In genomic region chr22:23197836-23198235, GRCh38 we compare ENCODE assay signal across 20 cellular contexts. TPM values are rescaled to one million over a fixed set of nuclear protein-coding genes. Genes with fewer than 3 reads are reported as not detected.
A peak's percentile ranks its signal among the peaks of the same experiment; 100 is the strongest.
DNase-seq lines count a peak whose midpoint lies in the region; ATAC-seq, FAIRE-seq and TF ChIP-seq lines count a peak whose summit lies in the region.
"Had no signal": no experiment of that assay in that cellular context is flagged by ENCODE, and none has a peak within 500 bp of the region (broad histone marks: within the 10 kb centered on the region; RNA-seq: fewer than 3 reads in every experiment).

No MANE protein-coding gene starts in this region.

- H3K4me3 Mint-ChIP-seq in CD14-positive monocyte (peak overlapping the region in 1 of 2 donors; percentile 18), astrocyte (ENCODE audit: unreplicated experiment) (no peak overlapping the region), T-cell (no peak overlapping the region)
- no peak overlapping the region for H3K4me3 Mint-ChIP-seq in CD8-positive, alpha-beta T cell
- H3K4me3 Mint-ChIP-seq in naive thymus-derived CD4-positive, alpha-beta T cell, result peak overlapping the region in 1 of 10 donors; percentile 67
- H3K4me3 Mint-ChIP-seq: effector memory CD8-positive, alpha-beta T cell had no signal

- TF ChIP-seq CTCF in CD14-positive monocyte (IDR thresholded peaks at IDR 0.05) (no peak), astrocyte (IDR thresholded peaks at IDR 0.05; ENCODE audit: insufficient read depth, low read depth, low read length) (no peak)
- no peak for TF ChIP-seq CTCF in CD8-positive, alpha-beta T cell (IDR thresholded peaks at IDR 0.05)

- no peak overlapping the region for H3K27ac ChIP-seq in CD8-positive, alpha-beta T cell (ENCODE audit: low read depth, low read length)
- H3K27ac ChIP-seq in astrocyte (ENCODE audit: low read depth, low read length), result no peak overlapping the region
- no peak overlapping the region for H3K27ac ChIP-seq in naive thymus-derived CD4-positive, alpha-beta T cell (ENCODE audit: low read depth, low read length)
- H3K27ac ChIP-seq: left lung had no signal

- H3K9me3 ChIP-seq in CD8-positive, alpha-beta T cell (ENCODE audit: low read length), result no peaks in the 10 kb centered on the region
- H3K9me3 ChIP-seq in astrocyte (ENCODE audit: insufficient read depth, low read depth, low read length), result no peaks in the 10 kb centered on the region
- H3K9me3 ChIP-seq in naive thymus-derived CD4-positive, alpha-beta T cell (ENCODE audit: control insufficient read depth in 2 of 3, low read length in 3 of 3), result no peaks in the 10 kb centered on the region
- H3K9me3 ChIP-seq: left lung had no signal

- peak overlapping the region in 4 of 7 donors; percentile 4 to 72 (median 57) for H3K27ac Mint-ChIP-seq in CD14-positive monocyte
- peak overlapping the region; percentile 52 for H3K27ac Mint-ChIP-seq in CD8-positive, alpha-beta T cell
- peak overlapping the region; percentile 2 for H3K27ac Mint-ChIP-seq in astrocyte (ENCODE audit: unreplicated experiment)
- H3K27ac Mint-ChIP-seq in naive thymus-derived CD4-positive, alpha-beta T cell, result peak overlapping the region in 7 of 9 donors; percentile 10 to 92 (median 75)
- H3K27ac Mint-ChIP-seq in T-cell, result no peak overlapping the region

- DNase-seq in CD14-positive monocyte (ENCODE audit: low spot score) (no peak), astrocyte (ENCODE audit: low read depth) (no peak), HT-29 (ENCODE audit: low spot score) (no peak), T-cell (no peak), NCI-H446 (lab: John Stamatoyannopoulos, UW) (no peak)
- no peak for DNase-seq in CD8-positive, alpha-beta T cell
- no peak for DNase-seq in naive thymus-derived CD4-positive, alpha-beta T cell
- DNase-seq: activated CD4-positive, alpha-beta T cell treated with anti-CD3 and anti-CD28 coated beads for 48 hours; activated effector memory CD4-positive, alpha-beta T cell treated with Interleukin-2 at 50 U/mL for 16 hours; effector memory CD8-positive, alpha-beta T cell; left lung; NCI-H1436 treated with DMSO at 0.1 percent for 48 hours; nucleus accumbens; stimulated activated CD4-positive, alpha-beta T cell treated with anti-CD3 and anti-CD28 coated beads, Interleukin-12 subunit alpha, Interleukin-12 subunit beta, amount 100 ng/mL, for 4 hours had no signal

- FAIRE-seq in astrocyte (lab: Jason Lieb, UNC), result no peak
- FAIRE-seq: D721Med, GM18507 had no signal

- CTCF ChIA-PET in CD8-positive, alpha-beta T cell (lab: Charles Lee), result interaction anchor here (0.7 kb wide), 1 partner anchor 241 kb away, joined by 3 read pairs; no protein-coding TSS in a partner anchor
- CTCF ChIA-PET in naive thymus-derived CD4-positive, alpha-beta T cell (lab: Charles Lee), result no interaction called here
- CTCF ChIA-PET in T-cell (lab: Charles Lee), result no interaction called here

- no peaks in the 10 kb centered on the region for H3K36me3 ChIP-seq in CD8-positive, alpha-beta T cell (ENCODE audit: insufficient read depth, low read length)
- H3K36me3 ChIP-seq in astrocyte (ENCODE audit: insufficient read depth, low read length), result no peaks in the 10 kb centered on the region
- peaks cover 0 to 21% (median 0%) of the 10 kb centered on the region in 3 experiments for H3K36me3 ChIP-seq in naive thymus-derived CD4-positive, alpha-beta T cell (ENCODE audit: control insufficient read depth in 2 of 3, insufficient read depth in 3 of 3, low read length in 3 of 3)

- no peak overlapping the region for H3K9ac ChIP-seq in astrocyte (ENCODE audit: low read length)

- no peak overlapping the region for H3K4me3 ChIP-seq in CD8-positive, alpha-beta T cell (ENCODE audit: low read depth, low read length)
- H3K4me3 ChIP-seq in astrocyte (ENCODE audit: insufficient read depth, low read depth, low read length), result no peak overlapping the region
- H3K4me3 ChIP-seq in naive thymus-derived CD4-positive, alpha-beta T cell (ENCODE audit: low read length), result no peak overlapping the region
- H3K4me3 ChIP-seq: left lung had no signal

- H3K9me3 Mint-ChIP-seq in CD14-positive monocyte (no peaks in the 10 kb centered on the region), astrocyte (ENCODE audit: unreplicated experiment) (no peaks in the 10 kb centered on the region), T-cell (no peaks in the 10 kb centered on the region)
- H3K9me3 Mint-ChIP-seq in CD8-positive, alpha-beta T cell, result no peaks in the 10 kb centered on the region
- H3K9me3 Mint-ChIP-seq in naive thymus-derived CD4-positive, alpha-beta T cell, result peaks cover 0 to 1% (median 0%) of the 10 kb centered on the region in 11 donors
- H3K9me3 Mint-ChIP-seq: effector memory CD8-positive, alpha-beta T cell had no signal

- no peak overlapping the region for H2AFZ ChIP-seq in astrocyte (ENCODE audit: low read depth, low read length)

- POLR2A ChIA-PET in CD8-positive, alpha-beta T cell (lab: Charles Lee), result no interaction called here
- POLR2A ChIA-PET in naive thymus-derived CD4-positive, alpha-beta T cell (lab: Charles Lee), result no interaction called here
- POLR2A ChIA-PET in T-cell (lab: Charles Lee), result no interaction called here

- H3K27me3 Mint-ChIP-seq in CD14-positive monocyte (ENCODE audit: low read depth in 3 of 3), result peaks cover 0 to 2% (median 0%) of the 10 kb centered on the region in 3 donors
- H3K27me3 Mint-ChIP-seq in CD8-positive, alpha-beta T cell (ENCODE audit: low read depth), result no peaks in the 10 kb centered on the region
- H3K27me3 Mint-ChIP-seq in astrocyte (ENCODE audit: low read depth, unreplicated experiment), result no peaks in the 10 kb centered on the region
- no peaks in the 10 kb centered on the region for H3K27me3 Mint-ChIP-seq in naive thymus-derived CD4-positive, alpha-beta T cell
- H3K27me3 Mint-ChIP-seq in T-cell, result no peaks in the 10 kb centered on the region
- H3K27me3 Mint-ChIP-seq: effector memory CD8-positive, alpha-beta T cell had no signal

- H3K4me1 ChIP-seq in CD8-positive, alpha-beta T cell (ENCODE audit: insufficient read depth, low read length), result no peaks in the 10 kb centered on the region
- peaks cover 8% of the 10 kb centered on the region for H3K4me1 ChIP-seq in astrocyte (ENCODE audit: insufficient read depth, low read length)
- peaks cover 0 to 7% of the 10 kb centered on the region in 2 donors for H3K4me1 ChIP-seq in naive thymus-derived CD4-positive, alpha-beta T cell (ENCODE audit: control insufficient read depth in 2 of 2, insufficient read depth in 2 of 2, low read length in 2 of 2)

- H3K4me1 Mint-ChIP-seq in CD14-positive monocyte (peaks cover 30% of the 10 kb centered on the region), astrocyte (ENCODE audit: low read depth, unreplicated experiment) (peaks cover 10% of the 10 kb centered on the region), T-cell (peaks cover 57 to 68% (median 64%) of the 10 kb centered on the region in 3 donors)
- H3K4me1 Mint-ChIP-seq in CD8-positive, alpha-beta T cell (ENCODE audit: low read depth), result peaks cover 56% of the 10 kb centered on the region
- H3K4me1 Mint-ChIP-seq in naive thymus-derived CD4-positive, alpha-beta T cell, result peaks cover 6 to 79% (median 62%) of the 10 kb centered on the region in 7 donors

- peaks cover 79% of the 10 kb centered on the region for H4K20me1 ChIP-seq in astrocyte (ENCODE audit: insufficient read depth, low read length)

- no peak for ATAC-seq in CD8-positive, alpha-beta T cell
- ATAC-seq in naive thymus-derived CD4-positive, alpha-beta T cell, result no peak
- ATAC-seq in HG03354 (IDR thresholded peaks at IDR 0.05; ENCODE audit: poor library complexity, severe bottlenecking, unreplicated experiment) (no peak), T-cell (replicated peaks in 1 of 4) (no peak)
- ATAC-seq: effector memory CD8-positive, alpha-beta T cell; HCT116; left lung; Right ventricle myocardium inferior had no signal

- no peak overlapping the region for H3K4me2 ChIP-seq in astrocyte (ENCODE audit: low read length)

- peaks cover 74% of the 10 kb centered on the region for H3K79me2 ChIP-seq in astrocyte (ENCODE audit: insufficient read depth, low read length)

- intact Hi-C loops in CD14-positive monocyte (cut with micrococcal nuclease), result no loop called here
- intact Hi-C loops in CD8-positive, alpha-beta T cell (cut with DNase I, micrococcal nuclease), result no loop called here
- intact Hi-C loops in naive thymus-derived CD4-positive, alpha-beta T cell (cut with micrococcal nuclease), result no loop called here

- H3K36me3 Mint-ChIP-seq in CD14-positive monocyte (peaks cover 18 to 54% of the 10 kb centered on the region in 2 donors), astrocyte (ENCODE audit: low read depth, unreplicated experiment) (peaks cover 5% of the 10 kb centered on the region), T-cell (peaks cover 6% of the 10 kb centered on the region)
- H3K36me3 Mint-ChIP-seq in CD8-positive, alpha-beta T cell, result peaks cover 38% of the 10 kb centered on the region
- H3K36me3 Mint-ChIP-seq in naive thymus-derived CD4-positive, alpha-beta T cell, result peaks cover 0 to 27% (median 0%) of the 10 kb centered on the region in 5 donors

- H3K27me3 ChIP-seq in CD8-positive, alpha-beta T cell (ENCODE audit: insufficient read depth, low read length), result no peaks in the 10 kb centered on the region
- no peaks in the 10 kb centered on the region for H3K27me3 ChIP-seq in astrocyte (ENCODE audit: insufficient read depth, low read length)
- H3K27me3 ChIP-seq in naive thymus-derived CD4-positive, alpha-beta T cell (ENCODE audit: control insufficient read depth in 2 of 2, insufficient read depth in 2 of 2, low read length in 2 of 2), result no peaks in the 10 kb centered on the region
- H3K27me3 ChIP-seq: left lung had no signal

RNA-seq across cellular contexts. Expression of gene BCR, which starts 17.5 kb away (rescaled TPM):
- under 1 TPM; 0.97 TPM for polyA plus RNA-seq in CD14-positive monocyte
- 10 to 100 TPM; 72.1 to 78.5 TPM for total RNA-seq in CD8-positive, alpha-beta T cell
- total RNA-seq in astrocyte, result 41.2 and 48.9 TPM in 2 replicates
- 100 to 1,000 TPM in 1 of 5 experiments, 10 to 100 TPM in 4; 56.2 to 103 (median 94.3) TPM for total RNA-seq in naive thymus-derived CD4-positive, alpha-beta T cell
- polyA plus RNA-seq in naive thymus-derived CD4-positive, alpha-beta T cell, result 10 to 100 TPM in 1 of 2 donors, 1 to 10 TPM in 1; 6.1 to 19.1 TPM
- 60.3 and 69.1 TPM in 2 replicates for total RNA-seq in HT-29 (2014; rRNA removed; shearing (Covaris generic))
- total RNA-seq in T-cell, result 100 to 1,000 TPM in 1 of 5 donors, 10 to 100 TPM in 4; 74.6 to 103 (median 85.5) TPM

RNA-seq across cellular contexts. Expression of gene RAB36, which starts 52.6 kb away (rescaled TPM):
- under 1 TPM; 0.37 to 0.78 TPM for polyA plus RNA-seq in CD14-positive monocyte
- under 1 TPM; 0.52 to 0.64 TPM for total RNA-seq in CD8-positive, alpha-beta T cell
- total RNA-seq in astrocyte (5.0 and 5.2 TPM in 2 replicates), T-cell (1 to 10 TPM in 1 of 5 donors, under 1 TPM in 4; 0.18 to 1.8 (median 0.47) TPM)
- 1 to 10 TPM in 1 of 5 experiments, under 1 TPM in 4; 0.10 to 1.2 (median 0.38) TPM for total RNA-seq in naive thymus-derived CD4-positive, alpha-beta T cell
- under 1 TPM; 0.40 to 0.54 TPM for polyA plus RNA-seq in naive thymus-derived CD4-positive, alpha-beta T cell
- 0.26 and 1.5 TPM in 2 replicates for total RNA-seq in HT-29 (2014; rRNA removed; shearing (Covaris generic))

RNA-seq across cellular contexts. Expression of gene RSPH14, which starts 56.0 kb away (rescaled TPM):
- not detected for polyA plus RNA-seq in CD14-positive monocyte
- total RNA-seq in CD8-positive, alpha-beta T cell, result under 1 TPM in 1 of 2 experiments, not detected in 1; 0.71 TPM
- total RNA-seq in astrocyte (not detected in 2 replicates), T-cell (under 1 TPM in 1 of 5 donors, not detected in 4; 0.83 TPM)
- 1 to 10 TPM in 1 of 5 experiments, under 1 TPM in 1, not detected in 3; 0.81 to 1.3 TPM for total RNA-seq in naive thymus-derived CD4-positive, alpha-beta T cell
- under 1 TPM in 1 of 2 donors, not detected in 1; 0.38 TPM for polyA plus RNA-seq in naive thymus-derived CD4-positive, alpha-beta T cell
- 0.55 TPM in 1 of 2 replicates, not detected in the other for total RNA-seq in HT-29 (2014; rRNA removed; shearing (Covaris generic))
- total RNA-seq: M059J, Right ventricle myocardium inferior had no signal

Comparison
In these comparisons a context has a peak if more than half of its experiments do, and no peak if none do; other contexts are left out.
1. H3K27ac Mint-ChIP-seq: peak in CD14-positive monocyte (4 of 7), CD8-positive, alpha-beta T cell (single experiment), astrocyte (single experiment) and naive thymus-derived CD4-positive, alpha-beta T cell (7 of 9); none in T-cell (0 of 2).